In genomic region chr1:4630561-4630960, GRCh38 we compare ENCODE assay signal across 31 cellular contexts. TPM values are rescaled to one million over a fixed set of nuclear protein-coding genes. Genes with fewer than 3 reads are reported as not detected.
"Had no signal": no experiment of that assay in that cellular context is flagged by ENCODE, and none has a peak within 500 bp of the region (broad histone marks: within the 10 kb centered on the region; RNA-seq: fewer than 3 reads in every experiment).

No MANE protein-coding gene starts in this region.

- H3K4me3 ChIP-seq: adrenal gland, body of pancreas, breast epithelium had no signal

- DNase-seq: activated B cell treated with CpG ODN at 0.5 μM for 24 hours; activated CD4-positive, alpha-beta memory T cell treated with anti-CD3 and anti-CD28 coated beads for 36 hours; activated CD4-positive, alpha-beta T cell treated with anti-CD3 and anti-CD28 coated beads for 4 hours; activated CD4-positive, alpha-beta T cell treated with anti-CD3 and anti-CD28 coated beads, Interleukin-2, amount 10 ng/mL, durations not matched to agents 24 days and 14 days; activated CD4-positive, alpha-beta T cell treated with anti-CD3 and anti-CD28 coated beads, Interleukin-2, amount 50 U/mL, for 1 hour; activated CD4-positive, alpha-beta T cell treated with anti-CD3 and anti-CD28 coated beads, Interleukin-2, amount 50 U/mL, for 4 hours; activated CD4-positive, CD25-positive, alpha-beta regulatory T cell treated with anti-CD3 and anti-CD28 coated beads, Interleukin-2, amount 50 U/mL, for 72 hours; activated CD8-positive, alpha-beta memory T cell treated with anti-CD3 and anti-CD28 coated beads, Interleukin-2, amount 50 U/mL, for 4 hours; activated CD8-positive, alpha-beta T cell treated with anti-CD3 and anti-CD28 coated beads for 36 hours; activated effector memory CD4-positive, alpha-beta T cell treated with anti-CD3 and anti-CD28 coated beads, Interleukin-2, amount 50 U/mL, for 16 hours; activated gamma-delta T cell treated with Interleukin-2 at 50 U/mL for 16 hours; activated naive CD4-positive, alpha-beta T cell; activated naive CD4-positive, alpha-beta T cell treated with anti-CD3 and anti-CD28 coated beads for 36 hours; activated naive CD4-positive, alpha-beta T cell treated with anti-CD3 and anti-CD28 coated beads, Interleukin-2, amount 50 U/mL, for 16 hours; activated naive CD8-positive, alpha-beta T cell treated with anti-CD3 and anti-CD28 coated beads for 36 hours; activated T-cell treated with anti-CD3 and anti-CD28 coated beads for 4 hours; activated T-cell treated with anti-CD3 and anti-CD28 coated beads, Interleukin-2, amount 50 U/mL, for 1 hour; activated T-cell treated with anti-CD3 and anti-CD28 coated beads, Interleukin-2, amount 50 U/mL, for 4 hours; activated T-cell treated with anti-CD3 and anti-CD28 coated beads, Interleukin-2, amount 50 U/mL, for 72 hours; adrenal gland; amniotic stem cell; aorta; body of pancreas; brain microvascular endothelial cell; central memory CD4-positive, alpha-beta T cell; T-helper 17 cell had no signal

- H3K9me3 Mint-ChIP-seq: activated B cell treated with CpG ODN at 0.5 μM for 24 hours; activated CD4-positive, alpha-beta memory T cell treated with anti-CD3 and anti-CD28 coated beads for 36 hours; activated CD4-positive, alpha-beta T cell treated with anti-CD3 and anti-CD28 coated beads, Interleukin-2, amount 10 ng/mL, durations not matched to agents 24 days and 14 days; activated CD8-positive, alpha-beta T cell treated with anti-CD3 and anti-CD28 coated beads for 36 hours; activated naive CD4-positive, alpha-beta T cell treated with anti-CD3 and anti-CD28 coated beads for 36 hours; activated naive CD4-positive, alpha-beta T cell treated with anti-CD3 and anti-CD28 coated beads, Interleukin-2, amount 50 U/mL, for 72 hours; activated naive CD8-positive, alpha-beta T cell treated with anti-CD3 and anti-CD28 coated beads for 36 hours; activated T-cell treated with anti-CD3 and anti-CD28 coated beads, Interleukin-2, amount 50 U/mL, for 4 hours; activated T-cell treated with anti-CD3 and anti-CD28 coated beads, Interleukin-2, amount 50 U/mL, for 72 hours; activated T-helper 1 cell treated with anti-CD3 and anti-CD28 coated beads, Interleukin-12 subunit alpha, Interleukin-12 subunit beta, Interleukin-2, Interleukin-4 antibody, amounts not matched to agents 30 ng/mL and 10 ng/mL and 1 ng/mL, durations not matched to agents 14 hours and 24 hours and 36 hours; activated T-helper 17 cell treated with anti-CD3 and anti-CD28 coated beads, Interleukin-2, amount 50 U/mL, for 72 hours had no signal

- ATAC-seq: activated CD8-positive, alpha-beta T cell treated with anti-CD3 and anti-CD28 coated beads for 36 hours; activated naive CD4-positive, alpha-beta T cell treated with anti-CD3 and anti-CD28 coated beads, Interleukin-2, amount 50 U/mL, for 72 hours; activated T-cell treated with anti-CD3 and anti-CD28 coated beads, Interleukin-2, amount 50 U/mL, for 4 hours; activated T-cell treated with anti-CD3 and anti-CD28 coated beads, Interleukin-2, amount 50 U/mL, for 72 hours; activated T-helper 17 cell treated with anti-CD3 and anti-CD28 coated beads, Interleukin-2, amount 50 U/mL, for 72 hours; body of pancreas; T-helper 17 cell had no signal

- H3K36me3 ChIP-seq: adrenal gland, brain microvascular endothelial cell, breast epithelium had no signal

- H3K27me3 ChIP-seq: adrenal gland, body of pancreas, brain microvascular endothelial cell had no signal

- H3K27ac Mint-ChIP-seq: activated B cell treated with CpG ODN at 0.5 μM for 24 hours; activated CD4-positive, alpha-beta memory T cell treated with anti-CD3 and anti-CD28 coated beads for 36 hours; activated CD4-positive, alpha-beta T cell treated with anti-CD3 and anti-CD28 coated beads, Interleukin-2, amount 10 ng/mL, durations not matched to agents 24 days and 14 days; activated CD8-positive, alpha-beta T cell treated with anti-CD3 and anti-CD28 coated beads for 36 hours; activated naive CD4-positive, alpha-beta T cell treated with anti-CD3 and anti-CD28 coated beads for 36 hours; activated naive CD4-positive, alpha-beta T cell treated with anti-CD3 and anti-CD28 coated beads, Interleukin-2, amount 50 U/mL, for 72 hours; activated naive CD8-positive, alpha-beta T cell treated with anti-CD3 and anti-CD28 coated beads for 36 hours; activated T-cell treated with anti-CD3 and anti-CD28 coated beads, Interleukin-2, amount 50 U/mL, for 72 hours; activated T-helper 1 cell treated with anti-CD3 and anti-CD28 coated beads, Interleukin-12 subunit alpha, Interleukin-12 subunit beta, Interleukin-2, Interleukin-4 antibody, amounts not matched to agents 30 ng/mL and 10 ng/mL and 1 ng/mL, durations not matched to agents 14 hours and 24 hours and 36 hours; activated T-helper 17 cell treated with anti-CD3 and anti-CD28 coated beads, Interleukin-2, amount 50 U/mL, for 72 hours; T-helper 17 cell had no signal

- H3K4me3 Mint-ChIP-seq: activated B cell treated with CpG ODN at 0.5 μM for 24 hours; activated CD4-positive, alpha-beta memory T cell treated with anti-CD3 and anti-CD28 coated beads for 36 hours; activated CD4-positive, alpha-beta T cell treated with anti-CD3 and anti-CD28 coated beads, Interleukin-2, amount 10 ng/mL, durations not matched to agents 24 days and 14 days; activated CD8-positive, alpha-beta T cell treated with anti-CD3 and anti-CD28 coated beads for 36 hours; activated naive CD4-positive, alpha-beta T cell treated with anti-CD3 and anti-CD28 coated beads for 36 hours; activated naive CD8-positive, alpha-beta T cell treated with anti-CD3 and anti-CD28 coated beads for 36 hours; activated T-cell treated with anti-CD3 and anti-CD28 coated beads, Interleukin-2, amount 50 U/mL, for 4 hours; activated T-cell treated with anti-CD3 and anti-CD28 coated beads, Interleukin-2, amount 50 U/mL, for 72 hours; activated T-helper 1 cell treated with anti-CD3 and anti-CD28 coated beads, Interleukin-12 subunit alpha, Interleukin-12 subunit beta, Interleukin-2, Interleukin-4 antibody, amounts not matched to agents 30 ng/mL and 10 ng/mL and 1 ng/mL, durations not matched to agents 14 hours and 24 hours and 36 hours; activated T-helper 17 cell treated with anti-CD3 and anti-CD28 coated beads, Interleukin-2, amount 50 U/mL, for 72 hours; T-helper 17 cell had no signal

- H3K4me1 Mint-ChIP-seq: activated B cell treated with CpG ODN at 0.5 μM for 24 hours; activated CD4-positive, alpha-beta T cell treated with anti-CD3 and anti-CD28 coated beads, Interleukin-2, amount 10 ng/mL, durations not matched to agents 24 days and 14 days; activated naive CD8-positive, alpha-beta T cell treated with anti-CD3 and anti-CD28 coated beads for 36 hours had no signal

- H3K27me3 Mint-ChIP-seq: activated B cell treated with CpG ODN at 0.5 μM for 24 hours; activated CD4-positive, alpha-beta memory T cell treated with anti-CD3 and anti-CD28 coated beads for 36 hours; activated CD4-positive, alpha-beta T cell treated with anti-CD3 and anti-CD28 coated beads, Interleukin-2, amount 10 ng/mL, durations not matched to agents 24 days and 14 days; activated CD8-positive, alpha-beta T cell treated with anti-CD3 and anti-CD28 coated beads for 36 hours; activated T-helper 17 cell treated with anti-CD3 and anti-CD28 coated beads, Interleukin-2, amount 50 U/mL, for 72 hours had no signal

- H3K36me3 Mint-ChIP-seq: activated CD4-positive, alpha-beta memory T cell treated with anti-CD3 and anti-CD28 coated beads for 36 hours; activated naive CD4-positive, alpha-beta T cell treated with anti-CD3 and anti-CD28 coated beads, Interleukin-2, amount 50 U/mL, for 72 hours; activated naive CD8-positive, alpha-beta T cell treated with anti-CD3 and anti-CD28 coated beads for 36 hours had no signal

RNA-seq across cellular contexts. Expression of gene AJAP1, which starts 23.8 kb away (rescaled TPM):
- total RNA-seq: activated B cell treated with CpG ODN at 0.5 μM for 24 hours; activated CD4-positive, alpha-beta memory T cell treated with anti-CD3 and anti-CD28 coated beads for 36 hours; activated CD4-positive, alpha-beta T cell treated with anti-CD3 and anti-CD28 coated beads, Interleukin-2, amount 10 ng/mL, durations not matched to agents 24 days and 14 days; activated CD8-positive, alpha-beta memory T cell treated with anti-CD3 and anti-CD28 coated beads for 36 hours; activated naive CD8-positive, alpha-beta T cell treated with anti-CD3 and anti-CD28 coated beads for 36 hours; activated T-helper 1 cell treated with anti-CD3 and anti-CD28 coated beads, Interleukin-12 subunit alpha, Interleukin-12 subunit beta, Interleukin-2, Interleukin-4 antibody, amounts not matched to agents 30 ng/mL and 10 ng/mL and 1 ng/mL, durations not matched to agents 14 hours and 24 hours and 36 hours; activated T-helper 17 cell treated with anti-CD3 and anti-CD28 coated beads, Interleukin-2, amount 50 U/mL, for 72 hours; T-helper 17 cell had no signal
- polyA plus RNA-seq: aorta had no signal
